ENCODE assay signal across 1 cellular context in genomic region chr15:80887148-80887547, GRCh38.
TF ChIP-seq lines count a peak whose summit lies in the region.

No MANE protein-coding gene starts in this region.

TF ChIP-seq in GM23338, 12 proteins besides CTCF, POLR2A, EP300 and RAD21 (continued from another document):
- TF ChIP-seq, protein P1, sequence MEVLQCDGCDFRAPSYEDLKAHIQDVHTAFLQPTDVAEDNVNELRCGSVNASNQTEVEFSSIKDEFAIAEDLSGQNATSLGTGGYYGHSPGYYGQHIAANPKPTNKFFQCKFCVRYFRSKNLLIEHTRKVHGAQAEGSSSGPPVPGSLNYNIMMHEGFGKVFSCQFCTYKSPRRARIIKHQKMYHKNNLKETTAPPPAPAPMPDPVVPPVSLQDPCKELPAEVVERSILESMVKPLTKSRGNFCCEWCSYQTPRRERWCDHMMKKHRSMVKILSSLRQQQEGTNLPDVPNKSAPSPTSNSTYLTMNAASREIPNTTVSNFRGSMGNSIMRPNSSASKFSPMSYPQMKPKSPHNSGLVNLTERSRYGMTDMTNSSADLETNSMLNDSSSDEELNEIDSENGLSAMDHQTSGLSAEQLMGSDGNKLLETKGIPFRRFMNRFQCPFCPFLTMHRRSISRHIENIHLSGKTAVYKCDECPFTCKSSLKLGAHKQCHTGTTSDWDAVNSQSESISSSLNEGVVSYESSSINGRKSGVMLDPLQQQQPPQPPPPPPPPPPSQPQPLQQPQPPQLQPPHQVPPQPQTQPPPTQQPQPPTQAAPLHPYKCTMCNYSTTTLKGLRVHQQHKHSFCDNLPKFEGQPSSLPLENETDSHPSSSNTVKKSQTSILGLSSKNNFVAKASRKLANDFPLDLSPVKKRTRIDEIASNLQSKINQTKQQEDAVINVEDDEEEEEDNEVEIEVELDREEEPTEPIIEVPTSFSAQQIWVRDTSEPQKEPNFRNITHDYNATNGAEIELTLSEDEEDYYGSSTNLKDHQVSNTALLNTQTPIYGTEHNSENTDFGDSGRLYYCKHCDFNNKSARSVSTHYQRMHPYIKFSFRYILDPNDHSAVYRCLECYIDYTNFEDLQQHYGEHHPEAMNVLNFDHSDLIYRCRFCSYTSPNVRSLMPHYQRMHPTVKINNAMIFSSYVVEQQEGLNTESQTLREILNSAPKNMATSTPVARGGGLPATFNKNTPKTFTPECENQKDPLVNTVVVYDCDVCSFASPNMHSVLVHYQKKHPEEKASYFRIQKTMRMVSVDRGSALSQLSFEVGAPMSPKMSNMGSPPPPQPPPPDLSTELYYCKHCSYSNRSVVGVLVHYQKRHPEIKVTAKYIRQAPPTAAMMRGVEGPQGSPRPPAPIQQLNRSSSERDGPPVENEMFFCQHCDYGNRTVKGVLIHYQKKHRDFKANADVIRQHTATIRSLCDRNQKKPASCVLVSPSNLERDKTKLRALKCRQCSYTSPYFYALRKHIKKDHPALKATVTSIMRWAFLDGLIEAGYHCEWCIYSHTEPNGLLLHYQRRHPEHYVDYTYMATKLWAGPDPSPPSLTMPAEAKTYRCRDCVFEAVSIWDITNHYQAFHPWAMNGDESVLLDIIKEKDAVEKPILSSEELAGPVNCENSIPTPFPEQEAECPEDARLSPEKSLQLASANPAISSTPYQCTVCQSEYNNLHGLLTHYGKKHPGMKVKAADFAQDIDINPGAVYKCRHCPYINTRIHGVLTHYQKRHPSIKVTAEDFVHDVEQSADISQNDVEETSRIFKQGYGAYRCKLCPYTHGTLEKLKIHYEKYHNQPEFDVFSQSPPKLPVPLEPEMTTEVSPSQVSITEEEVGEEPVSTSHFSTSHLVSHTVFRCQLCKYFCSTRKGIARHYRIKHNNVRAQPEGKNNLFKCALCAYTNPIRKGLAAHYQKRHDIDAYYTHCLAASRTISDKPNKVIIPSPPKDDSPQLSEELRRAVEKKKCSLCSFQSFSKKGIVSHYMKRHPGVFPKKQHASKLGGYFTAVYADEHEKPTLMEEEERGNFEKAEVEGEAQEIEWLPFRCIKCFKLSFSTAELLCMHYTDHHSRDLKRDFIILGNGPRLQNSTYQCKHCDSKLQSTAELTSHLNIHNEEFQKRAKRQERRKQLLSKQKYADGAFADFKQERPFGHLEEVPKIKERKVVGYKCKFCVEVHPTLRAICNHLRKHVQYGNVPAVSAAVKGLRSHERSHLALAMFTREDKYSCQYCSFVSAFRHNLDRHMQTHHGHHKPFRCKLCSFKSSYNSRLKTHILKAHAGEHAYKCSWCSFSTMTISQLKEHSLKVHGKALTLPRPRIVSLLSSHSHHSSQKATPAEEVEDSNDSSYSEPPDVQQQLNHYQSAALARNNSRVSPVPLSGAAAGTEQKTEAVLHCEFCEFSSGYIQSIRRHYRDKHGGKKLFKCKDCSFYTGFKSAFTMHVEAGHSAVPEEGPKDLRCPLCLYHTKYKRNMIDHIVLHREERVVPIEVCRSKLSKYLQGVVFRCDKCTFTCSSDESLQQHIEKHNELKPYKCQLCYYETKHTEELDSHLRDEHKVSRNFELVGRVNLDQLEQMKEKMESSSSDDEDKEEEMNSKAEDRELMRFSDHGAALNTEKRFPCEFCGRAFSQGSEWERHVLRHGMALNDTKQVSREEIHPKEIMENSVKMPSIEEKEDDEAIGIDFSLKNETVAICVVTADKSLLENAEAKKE (CRISPR knock-in tag; IDR thresholded peaks at IDR 0.05): no peak
- TF ChIP-seq EZH2 (IDR thresholded peaks at IDR 0.05; ENCODE audit: low read depth, unreplicated experiment) (no peak), POLR2AphosphoS5 (IDR thresholded peaks at IDR 0.05; ENCODE audit: low read depth) (no peak), STAT1 (IDR thresholded peaks at IDR 0.05; ENCODE audit: unreplicated experiment) (no peak), REST (IDR thresholded peaks at IDR 0.05; ENCODE audit: unreplicated experiment) (no peak)
